1 cellular context compared by ENCODE assay signal in genomic region chr22:38700789-38701628, GRCh38.
TF ChIP-seq lines count a peak whose summit lies in the region.

Gene JOSD1, minus strand, starts transcription at chr22:38700943. Its CDS starts 956 bp downstream, at chr22:38699987.

TF ChIP-seq in HepG2, 621 proteins besides CTCF, POLR2A, EP300 and RAD21 (continued from another document and continues in another):
- no peak for TF ChIP-seq PRMT3 (CRISPR knock-in tag; IDR thresholded peaks at IDR 0.05; ENCODE audit: borderline replicate concordance, low read depth)
- peak; percentile 23 for TF ChIP-seq XRCC5 (optimal IDR thresholded peaks at IDR 0.05; ENCODE audit: low read length)
- TF ChIP-seq RORA (CRISPR knock-in tag; IDR thresholded peaks at IDR 0.05) = no peak
- no peak for TF ChIP-seq PREB (CRISPR knock-in tag; IDR thresholded peaks at IDR 0.05)
- no peak for TF ChIP-seq TRAFD1 (CRISPR knock-in tag; IDR thresholded peaks at IDR 0.05; ENCODE audit: borderline replicate concordance)
- TF ChIP-seq YY1 (IDR thresholded peaks at IDR 0.05; ENCODE audit: insufficient read depth, insufficient replicate concordance, low read depth, low read length) = peak; percentile 61
- TF ChIP-seq MED13 (CRISPR knock-in tag; IDR thresholded peaks at IDR 0.05) = peak; percentile 67; the same call in 1 of the 2 replicates
- no peak for TF ChIP-seq ZZZ3 (CRISPR knock-in tag; IDR thresholded peaks at IDR 0.05; ENCODE audit: borderline replicate concordance)
- TF ChIP-seq HMG20B (CRISPR knock-in tag; conservative IDR thresholded peaks at IDR 0.05) = no peak
- no peak; the same call in 1 of the 2 replicates for TF ChIP-seq JDP2 (CRISPR knock-in tag; IDR thresholded peaks at IDR 0.05; ENCODE audit: borderline replicate concordance)
- TF ChIP-seq ZFP91 (CRISPR knock-in tag; IDR thresholded peaks at IDR 0.05; ENCODE audit: borderline replicate concordance) = peak; percentile 80
- peak; percentile 98 for TF ChIP-seq ATF2 (CRISPR knock-in tag; IDR thresholded peaks at IDR 0.05)
- TF ChIP-seq ZNF574 (CRISPR knock-in tag; IDR thresholded peaks at IDR 0.05) = peak; percentile 92
- no peak for TF ChIP-seq ZSCAN5A (CRISPR knock-in tag; IDR thresholded peaks at IDR 0.05; ENCODE audit: borderline replicate concordance)
- no peak for TF ChIP-seq HINFP (CRISPR knock-in tag; IDR thresholded peaks at IDR 0.05; ENCODE audit: low read depth)
- TF ChIP-seq RBM39 (IDR thresholded peaks at IDR 0.05; ENCODE audit: low read depth, low read length, poor library complexity, severe bottlenecking) = peak; percentile 32
- no peak for TF ChIP-seq DNMT1 (CRISPR knock-in tag; IDR thresholded peaks at IDR 0.05)
- TF ChIP-seq GABPA (IDR thresholded peaks at IDR 0.05; ENCODE audit: low read depth, low read length) = peak; percentile 65
- peak; percentile 81 for TF ChIP-seq GABPA (CRISPR knock-in tag; IDR thresholded peaks at IDR 0.05; ENCODE audit: low read depth)
- TF ChIP-seq ZNF383 (CRISPR knock-in tag; IDR thresholded peaks at IDR 0.05; ENCODE audit: borderline replicate concordance) = no peak
- TF ChIP-seq CBX5 (CRISPR knock-in tag; IDR thresholded peaks at IDR 0.05; ENCODE audit: borderline replicate concordance) = no peak; the same call in 1 of the 2 replicates
- 0 out of 2 replicates have a peak, but pooled peaks have one; percentile 23 for TF ChIP-seq PAX8 (CRISPR knock-in tag; IDR thresholded peaks at IDR 0.05; ENCODE audit: borderline replicate concordance)
- peak; percentile 92 for TF ChIP-seq MAZ (IDR thresholded peaks at IDR 0.05; ENCODE audit: borderline replicate concordance, low read depth, low read length)
- peak; percentile 96 for TF ChIP-seq MAZ (CRISPR knock-in tag; IDR thresholded peaks at IDR 0.05; ENCODE audit: low read depth)
- no peak for TF ChIP-seq ZNF24 (IDR thresholded peaks at IDR 0.05)
- TF ChIP-seq MNT (IDR thresholded peaks at IDR 0.05) = no peak; the same call in 1 of the 2 replicates
- TF ChIP-seq MXD3 (CRISPR knock-in tag; IDR thresholded peaks at IDR 0.05) = peak; percentile 43
- TF ChIP-seq ZNF501 (CRISPR knock-in tag; IDR thresholded peaks at IDR 0.05) = peak; percentile 64
- TF ChIP-seq WIZ (CRISPR knock-in tag; IDR thresholded peaks at IDR 0.05) = no peak
- 0 out of 2 replicates have a peak, but pooled peaks have one; percentile 22 for TF ChIP-seq CEBPG (CRISPR knock-in tag; IDR thresholded peaks at IDR 0.05)
- TF ChIP-seq ZNF281 (CRISPR knock-in tag; IDR thresholded peaks at IDR 0.05; ENCODE audit: borderline replicate concordance) = 0 out of 2 replicates have a peak, but pooled peaks have one; percentile 58
- no peak for TF ChIP-seq ZNF75D (CRISPR knock-in tag; IDR thresholded peaks at IDR 0.05; ENCODE audit: borderline replicate concordance)
- TF ChIP-seq ZSCAN21 (CRISPR knock-in tag; IDR thresholded peaks at IDR 0.05; ENCODE audit: borderline replicate concordance) = peak; percentile 86
- no peak for TF ChIP-seq ZNF275 (CRISPR knock-in tag; IDR thresholded peaks at IDR 0.05; ENCODE audit: borderline replicate concordance)
